ENCODE assay signal across 10 cellular contexts in genomic region chr12:76927170-76927784, GRCh38. TPM values are rescaled to one million over a fixed set of nuclear protein-coding genes. Genes with fewer than 3 reads are reported as not detected.
A peak's percentile ranks its signal among the peaks of the same experiment; 100 is the strongest.
DNase-seq lines count a peak whose midpoint lies in the region; ATAC-seq and TF ChIP-seq lines count a peak whose summit lies in the region.
"Had no signal": no experiment of that assay in that cellular context is flagged by ENCODE, and none has a peak within 500 bp of the region (broad histone marks: within the 10 kb centered on the region; RNA-seq: fewer than 3 reads in every experiment).

No MANE protein-coding gene starts in this region.

- no peaks in the 10 kb centered on the region for H3K36me3 ChIP-seq in OCI-LY1 (ENCODE audit: insufficient read depth, low read length)
- H3K36me3 ChIP-seq in trophoblast cell (ENCODE audit: control insufficient read depth in 1 of 2, insufficient read depth in 2 of 2, low read length in 2 of 2), result no peaks in the 10 kb centered on the region
- H3K36me3 ChIP-seq: tibial nerve had no signal

- no peak overlapping the region for H3K14ac ChIP-seq in trophoblast cell (ENCODE audit: low read length)

- H3K4me2 ChIP-seq in OCI-LY1 (ENCODE audit: low read length) (no peak overlapping the region), trophoblast cell (ENCODE audit: low read length) (no peak overlapping the region)

- H3K27ac ChIP-seq in OCI-LY1 (ENCODE audit: low read depth, low read length, poor library complexity, severe bottlenecking) (no peak overlapping the region), trophoblast cell (ENCODE audit: low read depth, low read length) (no peak overlapping the region)
- H3K27ac ChIP-seq: epithelial cell of prostate, tibial nerve had no signal

- H3F3A ChIP-seq in OCI-LY1 (ENCODE audit: insufficient read depth, low read length), result no peaks in the 10 kb centered on the region

- H2BK120ac ChIP-seq in trophoblast cell (ENCODE audit: insufficient read depth, low read length, poor library complexity), result no peak overlapping the region

- H3K4me1 ChIP-seq in OCI-LY1 (ENCODE audit: insufficient read depth, low read length, severe bottlenecking) (no peaks in the 10 kb centered on the region), trophoblast cell (ENCODE audit: control insufficient read depth in 1 of 2, insufficient read depth in 2 of 2, low read length in 2 of 2) (no peaks in the 10 kb centered on the region)
- H3K4me1 ChIP-seq: tibial nerve had no signal

- H3K79me2 ChIP-seq in OCI-LY1 (ENCODE audit: insufficient read depth, low read length), result no peaks in the 10 kb centered on the region
- no peaks in the 10 kb centered on the region for H3K79me2 ChIP-seq in trophoblast cell (ENCODE audit: control insufficient read depth, insufficient read depth, low read length, poor library complexity)

- no peaks in the 10 kb centered on the region for H3K79me1 ChIP-seq in trophoblast cell (ENCODE audit: low read length)

- no peak overlapping the region for H3K9ac ChIP-seq in OCI-LY1 (ENCODE audit: low read length)
- H3K9ac ChIP-seq in trophoblast cell (ENCODE audit: low read length), result no peak overlapping the region

- no peak overlapping the region for H3K4ac ChIP-seq in trophoblast cell (ENCODE audit: low read depth, low read length)

- WGBS in trophoblast cell (ENCODE audit: extremely low coverage, insufficient coverage, insufficient read length), result no CpG with 5 or more reads among the region's 2 CpGs

- H4K20me1 ChIP-seq in OCI-LY1 (ENCODE audit: insufficient read depth, low read length), result no peaks in the 10 kb centered on the region

- no peak overlapping the region for H2BK5ac ChIP-seq in trophoblast cell (ENCODE audit: low read depth, low read length, poor library complexity)

- H3K27me3 ChIP-seq in OCI-LY1 (ENCODE audit: insufficient read depth, low read length) (no peaks in the 10 kb centered on the region), trophoblast cell (ENCODE audit: insufficient read depth, low read length) (no peaks in the 10 kb centered on the region)
- H3K27me3 ChIP-seq: tibial nerve had no signal

- no peak overlapping the region for H2BK12ac ChIP-seq in trophoblast cell (ENCODE audit: low read length)

- ATAC-seq in HG03520 (IDR thresholded peaks at IDR 0.05; ENCODE audit: unreplicated experiment) (no peak), GM21367 (IDR thresholded peaks at IDR 0.05; ENCODE audit: unreplicated experiment) (no peak)

- TF ChIP-seq CTCF in OCI-LY1 (IDR thresholded peaks at IDR 0.05; ENCODE audit: low read length), result peak; percentile 77

- DNase-seq in COLO668 (lab: John Stamatoyannopoulos, UW; ENCODE audit: unreplicated experiment), result peak; percentile 25
- DNase-seq in H4 (ENCODE audit: low spot score), result peak; percentile 16
- peak; percentile 15 to 44 for DNase-seq in dermis microvascular lymphatic vessel endothelial cell (ENCODE audit: low read depth in 2 of 2)
- DNase-seq in trophoblast cell, result peak; percentile 37 to 64
- DNase-seq in globus pallidus (ENCODE audit: low spot score), result no peak

- no peaks in the 10 kb centered on the region for H3K9me3 ChIP-seq in OCI-LY1 (ENCODE audit: low read length)
- no peaks in the 10 kb centered on the region for H3K9me3 ChIP-seq in trophoblast cell (ENCODE audit: insufficient read depth, low read depth, low read length)
- H3K9me3 ChIP-seq: tibial nerve had no signal

- no peak overlapping the region for H3K23ac ChIP-seq in trophoblast cell (ENCODE audit: low read length)

- H2AK5ac ChIP-seq in trophoblast cell (ENCODE audit: low read length), result no peak overlapping the region

- no peak overlapping the region for H2AFZ ChIP-seq in OCI-LY1 (ENCODE audit: low read length)
- H2AFZ ChIP-seq in trophoblast cell (ENCODE audit: insufficient read depth, low read length, poor library complexity), result no peak overlapping the region

- H4K91ac ChIP-seq in trophoblast cell (ENCODE audit: low read depth, low read length), result no peak overlapping the region

- H3K9me2 ChIP-seq in OCI-LY1 (ENCODE audit: low read depth, low read length), result no peaks in the 10 kb centered on the region

- H4K12ac ChIP-seq in trophoblast cell (ENCODE audit: low read depth, low read length), result no peak overlapping the region

- no peak overlapping the region for H3K4me3 ChIP-seq in OCI-LY1 (ENCODE audit: low read depth, low read length, poor library complexity, severe bottlenecking)
- H3K4me3 ChIP-seq in trophoblast cell (ENCODE audit: low read depth, low read length), result no peak overlapping the region
- H3K4me3 ChIP-seq: tibial nerve had no signal

- no peak overlapping the region for H3K18ac ChIP-seq in trophoblast cell (ENCODE audit: low read length)

- no peak overlapping the region for H4K8ac ChIP-seq in trophoblast cell (ENCODE audit: low read depth, low read length)

RNA-seq across cellular contexts. Expression of gene CSRP2, which starts 48.5 kb away (rescaled TPM):
- total RNA-seq in H4 (2014; rRNA removed; shearing (Covaris generic)), result 57.9 and 61.9 TPM in 2 replicates
- 12.2 and 12.8 TPM in 2 replicates for total RNA-seq in dermis microvascular lymphatic vessel endothelial cell
- polyA plus RNA-seq in trophoblast cell (2013), result 64.8 and 68.3 TPM in 2 replicates
